ENCODE assay signal across 22 cellular contexts in the genomic region with DNA sequence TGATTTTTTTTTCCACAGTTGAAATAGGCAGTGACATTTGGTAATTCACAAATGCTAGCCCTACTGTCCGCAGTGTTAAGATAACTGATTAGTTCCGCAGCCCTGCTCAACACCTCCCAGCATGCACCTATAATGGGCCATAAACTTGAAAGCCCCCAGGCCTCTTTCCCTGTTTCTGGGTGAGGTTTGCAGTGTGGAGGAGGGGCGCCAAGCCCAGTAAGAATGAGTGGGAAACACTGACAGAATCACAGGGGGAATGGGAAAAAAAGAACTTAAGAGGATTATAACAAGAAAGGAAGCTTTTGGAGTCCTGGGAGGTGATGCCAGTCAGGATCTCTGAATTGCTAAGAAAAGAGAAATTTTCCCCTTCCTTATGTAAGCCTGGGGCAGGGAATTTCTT. TPM values are rescaled to one million over a fixed set of nuclear protein-coding genes. Genes with fewer than 3 reads are reported as not detected.
DNase-seq lines count a peak whose midpoint lies in the region; ATAC-seq and TF ChIP-seq lines count a peak whose summit lies in the region.
"Had no signal": no experiment of that assay in that cellular context is flagged by ENCODE, and none has a peak within 500 bp of the region (broad histone marks: within the 10 kb centered on the region; RNA-seq: fewer than 3 reads in every experiment).

No MANE protein-coding gene starts in this region.

- no peaks in the 10 kb centered on the region for H3K27me3 ChIP-seq in mammary epithelial cell (ENCODE audit: insufficient read depth, low read length)
- H3K27me3 ChIP-seq: BLaER1 treated with 17β-estradiol and CSF1 and Interleukin-3, amounts not matched to agents 10 nM and 100 nM; SJSA1 had no signal

- H3K27me3 Mint-ChIP-seq in MCF 10A (ENCODE audit: insufficient read depth, unreplicated experiment) = no peaks in the 10 kb centered on the region
- H3K27me3 Mint-ChIP-seq in nephron progenitor cell (ENCODE audit: low read depth, poor library complexity) = peaks cover 17% of the 10 kb centered on the region
- H3K27me3 Mint-ChIP-seq in progenitor cell of endocrine pancreas = peaks cover 14% of the 10 kb centered on the region

- no peak overlapping the region for H3K4me2 ChIP-seq in mammary epithelial cell (ENCODE audit: insufficient read depth, low read depth, low read length)
- H3K4me2 ChIP-seq: BLaER1 treated with 17β-estradiol and CSF1 and Interleukin-3, amounts not matched to agents 10 nM and 100 nM had no signal

- dilution Hi-C loops in mammary epithelial cell (cut with HindIII; ENCODE audit: low sequenced_read_pairs) = no loop called here

- H3K4me1 ChIP-seq in mammary epithelial cell (ENCODE audit: insufficient read depth, low read length) = no peaks in the 10 kb centered on the region
- H3K4me1 ChIP-seq: BLaER1 treated with 17β-estradiol and CSF1 and Interleukin-3, amounts not matched to agents 10 nM and 100 nM; SJSA1 had no signal

- H3K9me3 ChIP-seq in mammary epithelial cell (replicated peaks; ENCODE audit: insufficient read depth, low read length) = no peaks in the 10 kb centered on the region
- H3K9me3 ChIP-seq: BLaER1 treated with 17β-estradiol and CSF1 and Interleukin-3, amounts not matched to agents 10 nM and 100 nM; SJSA1 had no signal

- DNase-seq in mammary epithelial cell = no peak
- no peak for DNase-seq in MCF 10A (ENCODE audit: unreplicated experiment)
- peak; percentile 63 for DNase-seq in ecto neural progenitor cell (ENCODE audit: low spot score)
- peak; percentile 16 for DNase-seq in nephron progenitor cell
- DNase-seq in NCI-H2171 treated with DMSO at 0.1 percent for 48 hours (lab: John Stamatoyannopoulos, UW) = no peak
- DNase-seq in progenitor cell of endocrine pancreas (ENCODE audit: low spot score, unreplicated experiment) = no peak
- no peak for DNase-seq in UCSD-AML1 (lab: John Stamatoyannopoulos, UW; ENCODE audit: unreplicated experiment)
- DNase-seq: CD8-positive, alpha-beta T cell; DND-41; IMR-90; NCI-H1694; NCI-H2081; NCI-H2171; NCI-H524 treated with DMSO at 0.1 percent for 48 hours; NCI-H82; OCI-M1 had no signal

- H3K9me3 Mint-ChIP-seq in MCF 10A (ENCODE audit: unreplicated experiment) = no peaks in the 10 kb centered on the region
- H3K9me3 Mint-ChIP-seq in nephron progenitor cell = no peaks in the 10 kb centered on the region
- no peaks in the 10 kb centered on the region for H3K9me3 Mint-ChIP-seq in progenitor cell of endocrine pancreas (ENCODE audit: low read depth)
- H3K9me3 Mint-ChIP-seq: CD8-positive, alpha-beta T cell had no signal

- POLR2A ChIA-PET in MCF 10A (lab: Yijun Ruan, JAX) = no interaction called here

- peak overlapping the region; percentile 20 for H2AFZ ChIP-seq in mammary epithelial cell (ENCODE audit: low read depth, low read length)

- 36% methylated on average over 3 of the region's 3 CpGs for WGBS in mammary epithelial cell (ENCODE audit: low coverage, missing lambda C conversion rate)

- no peak overlapping the region for H3K4me3 ChIP-seq in mammary epithelial cell (replicated peaks in 1 of 3; ENCODE audit: insufficient read depth in 1 of 3, low read depth in 2 of 3, low read length in 3 of 3)
- H3K4me3 ChIP-seq: BLaER1 treated with 17β-estradiol and CSF1 and Interleukin-3, amounts not matched to agents 10 nM and 100 nM; SJSA1 had no signal

- H3K9ac ChIP-seq in mammary epithelial cell (ENCODE audit: insufficient read depth, low read length) = no peak overlapping the region
- H3K9ac ChIP-seq: BLaER1 treated with 17β-estradiol and CSF1 and Interleukin-3, amounts not matched to agents 10 nM and 100 nM had no signal

- H3K36me3 ChIP-seq in mammary epithelial cell (ENCODE audit: insufficient read depth, low read length) = no peaks in the 10 kb centered on the region
- H3K36me3 ChIP-seq: BLaER1 treated with 17β-estradiol and CSF1 and Interleukin-3, amounts not matched to agents 10 nM and 100 nM; SJSA1 had no signal

- no peaks in the 10 kb centered on the region for H3K4me1 Mint-ChIP-seq in MCF 10A (ENCODE audit: insufficient read depth, unreplicated experiment)
- peaks cover 38% of the 10 kb centered on the region for H3K4me1 Mint-ChIP-seq in nephron progenitor cell
- peaks cover 5% of the 10 kb centered on the region for H3K4me1 Mint-ChIP-seq in progenitor cell of endocrine pancreas (ENCODE audit: low read depth)

- H3K36me3 Mint-ChIP-seq in MCF 10A (ENCODE audit: insufficient read depth, unreplicated experiment) (no peaks in the 10 kb centered on the region), nephron progenitor cell (ENCODE audit: low read depth) (no peaks in the 10 kb centered on the region), progenitor cell of endocrine pancreas (ENCODE audit: insufficient read depth) (no peaks in the 10 kb centered on the region)
- H3K36me3 Mint-ChIP-seq: CD8-positive, alpha-beta T cell had no signal

- no peaks in the 10 kb centered on the region for H3K79me2 ChIP-seq in mammary epithelial cell (ENCODE audit: insufficient read depth, low read length)

- intact Hi-C loops in mammary epithelial cell (cut with micrococcal nuclease) = no loop called here
- intact Hi-C loops in MCF 10A (cut with micrococcal nuclease) = no loop called here

- BruUV-seq in mammary epithelial cell (replicated peaks; lab: Mats Ljungman, UMichigan) (no TSS peak), MCF 10A (replicated peaks; lab: Mats Ljungman, UMichigan) (no TSS peak)

- H4K20me1 ChIP-seq in mammary epithelial cell (ENCODE audit: insufficient read depth, low read length) = no peaks in the 10 kb centered on the region
- H4K20me1 ChIP-seq: BLaER1 treated with 17β-estradiol and CSF1 and Interleukin-3, amounts not matched to agents 10 nM and 100 nM had no signal

- H3K27ac Mint-ChIP-seq in MCF 10A (ENCODE audit: low read depth, unreplicated experiment) (no peak overlapping the region), nephron progenitor cell (peak overlapping the region; percentile 3), progenitor cell of endocrine pancreas (no peak overlapping the region)
- H3K27ac Mint-ChIP-seq: CD8-positive, alpha-beta T cell had no signal

- TF ChIP-seq CTCF in mammary epithelial cell (conservative IDR thresholded peaks at IDR 0.05 in 1 of 2, IDR thresholded peaks at IDR 0.05 in 1 of 2; ENCODE audit: extremely low read depth in 1 of 2, insufficient read depth in 1 of 2, low read depth in 1 of 2, low read length in 2 of 2) = no peak
- TF ChIP-seq CTCF in MCF 10A (IDR thresholded peaks at IDR 0.05; ENCODE audit: unreplicated experiment) = no peak
- TF ChIP-seq CTCF in nephron progenitor cell (IDR thresholded peaks at IDR 0.05) = no peak
- TF ChIP-seq CTCF in progenitor cell of endocrine pancreas (IDR thresholded peaks at IDR 0.05; ENCODE audit: unreplicated experiment) = no peak

- no peak for ATAC-seq in HG03521 (IDR thresholded peaks at IDR 0.05; ENCODE audit: unreplicated experiment)
- ATAC-seq: CD8-positive, alpha-beta T cell had no signal

- H3K27ac ChIP-seq in mammary epithelial cell (ENCODE audit: insufficient read depth, low read depth, low read length) = no peak overlapping the region
- H3K27ac ChIP-seq: 22Rv1; BLaER1 treated with 17β-estradiol and CSF1 and Interleukin-3, amounts not matched to agents 10 nM and 100 nM; SJSA1 had no signal

- no peak overlapping the region for H3K4me3 Mint-ChIP-seq in MCF 10A (ENCODE audit: unreplicated experiment)
- peak overlapping the region; percentile 23 for H3K4me3 Mint-ChIP-seq in nephron progenitor cell
- no peak overlapping the region for H3K4me3 Mint-ChIP-seq in progenitor cell of endocrine pancreas (ENCODE audit: low read depth)
- H3K4me3 Mint-ChIP-seq: CD8-positive, alpha-beta T cell had no signal

- in situ Hi-C loops in mammary epithelial cell (cut with MboI; ENCODE audit: low sequenced_read_pairs in 2 of 2) = no loop called here

- CTCF ChIA-PET in mammary epithelial cell (lab: Charles Lee; ENCODE audit: low non-redundant PET) (interaction anchor here (0.6 kb wide), 1 partner anchor 228 kb away, joined by 13 read pairs; no protein-coding TSS in a partner anchor), MCF 10A (lab: Yijun Ruan, JAX) (interaction anchor here (2.1 kb wide), 1 partner anchor 9 kb away, joined by 7 read pairs; no protein-coding TSS in a partner anchor)

RNA-seq across cellular contexts. Expression of a gene that starts 39.6 kb away (rescaled TPM):
- total RNA-seq in mammary epithelial cell (under 1 TPM in 1 of 2 donors, not detected in 1; 0.21 TPM), MCF 10A (2022) (0.16 and 0.71 TPM in 2 replicates), progenitor cell of endocrine pancreas (1.1 and 2.1 TPM in 2 replicates)
- polyA plus RNA-seq in mammary epithelial cell = 0.10 TPM
- not detected for polyA minus RNA-seq in mammary epithelial cell
- total RNA-seq: CD8-positive, alpha-beta T cell; G401; HT1080; IMR-90; SJSA1 had no signal
- polyA plus RNA-seq: IMR-90 had no signal

Comparison
In these comparisons a context has a peak if more than half of its experiments do, and no peak if none do; other contexts are left out.
1. DNase-seq: peak in ecto neural progenitor cell (single experiment) and nephron progenitor cell (single experiment); none in mammary epithelial cell (single experiment), MCF 10A (single experiment), NCI-H2171 treated with DMSO at 0.1 percent for 48 hours (single experiment), progenitor cell of endocrine pancreas (single experiment) and UCSD-AML1 (single experiment).